1 cellular context compared by ENCODE assay signal in the genomic region with DNA sequence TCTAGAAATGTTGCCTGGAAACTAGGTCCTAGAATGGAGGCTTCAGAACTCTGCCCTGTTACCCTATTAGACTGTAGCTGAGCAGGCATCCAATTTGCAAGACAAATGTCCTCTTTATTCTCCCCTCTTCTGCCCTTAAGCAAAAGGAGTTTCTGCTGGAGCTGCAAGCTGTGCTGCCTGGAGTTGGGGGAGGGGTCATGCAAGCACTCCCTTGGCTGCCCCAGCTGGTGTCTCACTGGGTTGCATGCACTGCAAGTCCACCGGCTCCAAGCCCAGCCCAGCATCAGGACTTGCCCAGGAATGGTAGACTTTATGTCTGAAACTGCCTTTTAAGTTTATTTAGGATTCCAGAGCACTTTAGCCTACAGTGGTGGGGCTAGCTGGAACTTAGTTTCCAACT.
TF ChIP-seq lines count a peak whose summit lies in the region.

No MANE protein-coding gene starts in this region.

TF ChIP-seq in H1, 55 proteins besides CTCF, POLR2A, EP300 and RAD21 (continued from another document):
- TF ChIP-seq CHD2 (IDR thresholded peaks at IDR 0.05; ENCODE audit: low read length) (no peak), ASH2L (IDR thresholded peaks at IDR 0.05; ENCODE audit: low read length) (peak; percentile 15), KDM4A (IDR thresholded peaks at IDR 0.05; ENCODE audit: low read depth, low read length, severe bottlenecking) (peak; percentile 7), EGR1 (IDR thresholded peaks at IDR 0.05; ENCODE audit: borderline replicate concordance, low read depth, low read length) (no peak)
